Comparison of ENCODE assay signal across 7 cellular contexts in genomic region chr18:1229634-1230033, GRCh38.
"Had no signal": no experiment of that assay in that cellular context is flagged by ENCODE, and none has a peak within 500 bp of the region (broad histone marks: within the 10 kb centered on the region; RNA-seq: fewer than 3 reads in every experiment).

No MANE protein-coding gene starts in this region.

- H3K27me3 Mint-ChIP-seq: IgD-negative memory B cell had no signal

- ATAC-seq: HepG2 had no signal

- H3K4me3 Mint-ChIP-seq: IgD-negative memory B cell had no signal

- DNase-seq: IMR-90, KBM-7, KG1 had no signal

- FAIRE-seq: HepG2, HTR-8/SVneo had no signal

- H3K36me3 Mint-ChIP-seq: IgD-negative memory B cell had no signal

- H3K27ac ChIP-seq: HL-60 had no signal

- H3K27ac Mint-ChIP-seq: IgD-negative memory B cell had no signal
